In the genomic region with DNA sequence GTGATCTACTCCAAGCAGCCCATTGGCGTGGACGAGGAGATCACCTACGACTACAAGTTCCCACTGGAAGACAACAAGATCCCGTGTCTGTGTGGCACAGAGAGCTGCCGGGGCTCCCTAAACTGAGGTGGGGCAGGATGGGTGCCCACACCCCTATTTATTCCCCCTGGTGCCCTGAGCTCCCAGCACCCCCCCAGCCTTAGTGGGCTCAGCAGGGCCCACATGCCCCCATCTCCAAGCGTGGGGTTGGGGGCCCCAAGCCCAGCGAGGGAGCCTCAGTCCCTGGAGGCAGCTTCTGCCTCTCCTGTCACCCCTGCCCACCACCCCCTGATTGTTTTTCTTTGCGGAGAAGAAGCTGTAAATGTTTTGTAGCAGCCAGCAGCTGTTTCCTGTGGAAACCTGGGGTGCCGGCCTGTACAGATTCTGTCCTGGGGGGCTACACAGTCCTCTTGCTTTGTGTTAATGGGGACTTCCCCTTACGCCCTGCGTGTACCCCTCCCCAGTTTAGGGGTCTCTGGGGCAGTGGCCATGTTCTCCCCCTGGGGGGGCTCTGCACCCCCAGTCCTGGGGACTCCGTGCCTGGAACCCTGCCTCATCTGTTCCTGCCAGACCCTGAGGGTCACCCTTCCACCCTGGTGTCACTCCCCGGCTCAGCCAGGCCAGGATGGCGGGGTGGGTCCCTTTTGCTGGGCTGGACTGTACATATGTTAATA, we compare ENCODE assay signal across 4 cellular contexts.
"Had no signal": no experiment of that assay in that cellular context is flagged by ENCODE, and none has a peak within 500 bp of the region (broad histone marks: within the 10 kb centered on the region; RNA-seq: fewer than 3 reads in every experiment).

No MANE protein-coding gene starts in this region.

- H3K27me3 ChIP-seq: cardiac muscle cell, tibial nerve, vagina had no signal

- H3K9me3 ChIP-seq: tibial nerve, vagina had no signal

- H3K27ac ChIP-seq: cardiac muscle cell, parathyroid adenoma, vagina had no signal

- H3K79me2 ChIP-seq: parathyroid adenoma had no signal

- H3K9ac ChIP-seq: parathyroid adenoma had no signal

- H3K4me3 ChIP-seq: cardiac muscle cell had no signal
